Comparison of ENCODE assay signal across 9 cellular contexts in genomic region chr6:47070461-47070860, GRCh38. TPM values are rescaled to one million over a fixed set of nuclear protein-coding genes. Genes with fewer than 3 reads are reported as not detected.
"Had no signal": no experiment of that assay in that cellular context is flagged by ENCODE, and none has a peak within 500 bp of the region (broad histone marks: within the 10 kb centered on the region; RNA-seq: fewer than 3 reads in every experiment).

No MANE protein-coding gene starts in this region.

- H3K4me2 ChIP-seq: KMS-11 had no signal

- H3K27ac ChIP-seq: HL-60, KMS-11 had no signal

- ATAC-seq: K562 had no signal

- H3K4me3 ChIP-seq: K562 had no signal

- FAIRE-seq: HTR-8/SVneo, K562 had no signal

- DNase-seq: IMR-90, KBM-7, KG1 had no signal

- H3K9ac ChIP-seq: KMS-11 had no signal

RNA-seq across cellular contexts. Expression of gene ADGRF1, which starts 28.3 kb away (rescaled TPM):
- total RNA-seq: HT1080, IMR-90, K562 had no signal
- polyA plus RNA-seq: IgD-negative memory B cell, IMR-90, K562 had no signal
